ENCODE assay signal across 8 cellular contexts in the genomic region with DNA sequence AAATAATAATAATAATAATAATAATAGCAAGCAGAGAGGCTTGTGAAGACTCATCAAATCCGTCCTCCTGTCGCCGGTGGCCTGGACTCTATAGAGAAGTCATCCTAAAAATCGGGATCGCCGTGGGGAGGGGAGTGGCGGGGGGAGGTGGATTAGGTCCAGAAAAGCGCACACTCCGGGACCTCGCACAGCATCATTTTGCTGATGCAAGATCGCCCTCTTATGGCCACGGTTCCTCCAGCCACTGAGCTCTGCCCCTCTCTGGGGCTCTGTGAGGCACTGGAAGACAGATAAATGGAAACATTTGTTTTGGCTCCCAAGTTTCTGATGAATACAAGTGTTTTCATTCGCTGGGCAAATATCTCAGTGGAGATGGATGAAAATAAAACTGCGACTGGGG.
A peak's percentile ranks its signal among the peaks of the same experiment; 100 is the strongest.
DNase-seq lines count a peak whose midpoint lies in the region; ATAC-seq, FAIRE-seq and TF ChIP-seq lines count a peak whose summit lies in the region.

No MANE protein-coding gene starts in this region.

- intact Hi-C loops in pancreas (cut with DNase I): no loop called here

- no peak overlapping the region for H3K9ac ChIP-seq in Karpas-422 (ENCODE audit: low read length)
- no peak overlapping the region for H3K9ac ChIP-seq in SU-DHL-6 (ENCODE audit: low read length)

- H3K9me2 ChIP-seq in Karpas-422 (replicated peaks; ENCODE audit: insufficient read depth, low read length) (no peaks in the 10 kb centered on the region), SU-DHL-6 (replicated peaks; ENCODE audit: insufficient read depth, low read length) (no peaks in the 10 kb centered on the region)

- no peak overlapping the region for H3K27ac ChIP-seq in Karpas-422 (ENCODE audit: low read length)
- no peak overlapping the region for H3K27ac ChIP-seq in SU-DHL-6 (ENCODE audit: low read depth, low read length)
- no peak overlapping the region for H3K27ac ChIP-seq in pancreas

- H3K4me3 ChIP-seq in Karpas-422 (ENCODE audit: low read length) (no peak overlapping the region), SU-DHL-6 (ENCODE audit: insufficient read depth, low read length, poor library complexity, severe bottlenecking) (no peak overlapping the region), fibroblast of the aortic adventitia (ENCODE audit: low read depth, low read length) (no peak overlapping the region), pancreas (no peak overlapping the region)

- H3K4me1 ChIP-seq in Karpas-422 (ENCODE audit: low read length) (0 out of 2 replicates have a peak, but pooled peaks cover 4% of the 10 kb centered on the region), pancreas (no peaks in the 10 kb centered on the region)

- H3F3A ChIP-seq in SU-DHL-6 (ENCODE audit: insufficient read depth): no peaks in the 10 kb centered on the region

- H4K20me1 ChIP-seq in Karpas-422 (ENCODE audit: insufficient read depth, low read depth, low read length): no peaks in the 10 kb centered on the region
- H4K20me1 ChIP-seq in SU-DHL-6 (ENCODE audit: low read depth, low read length): no peaks in the 10 kb centered on the region

- H2AFZ ChIP-seq in Karpas-422 (ENCODE audit: low read length) (no peak overlapping the region), SU-DHL-6 (ENCODE audit: low read depth, low read length, severe bottlenecking) (no peak overlapping the region)

- H3K27me3 ChIP-seq in Karpas-422 (ENCODE audit: low read length) (no peaks in the 10 kb centered on the region), SU-DHL-6 (ENCODE audit: low read length) (no peaks in the 10 kb centered on the region), pancreas (no peaks in the 10 kb centered on the region)

- H3K4me2 ChIP-seq in Karpas-422 (ENCODE audit: low read depth, low read length, poor library complexity, severe bottlenecking): no peak overlapping the region
- no peak overlapping the region for H3K4me2 ChIP-seq in SU-DHL-6 (ENCODE audit: low read depth, low read length, poor library complexity, severe bottlenecking)

- no peak for FAIRE-seq in pancreas (lab: Jason Lieb, UNC)

- H3K79me2 ChIP-seq in Karpas-422 (ENCODE audit: low read length) (no peaks in the 10 kb centered on the region), SU-DHL-6 (ENCODE audit: insufficient read depth, low read length) (no peaks in the 10 kb centered on the region)

- no peaks in the 10 kb centered on the region for H3K9me3 ChIP-seq in Karpas-422 (ENCODE audit: low read length)
- no peaks in the 10 kb centered on the region for H3K9me3 ChIP-seq in SU-DHL-6 (ENCODE audit: insufficient read depth, low read length)
- no peaks in the 10 kb centered on the region for H3K9me3 ChIP-seq in pancreas

- ATAC-seq in pancreas: peak in 3 of 4 donors; percentile 70 to 83 (median 81)
- no peak for ATAC-seq in GM21737 (IDR thresholded peaks at IDR 0.05; ENCODE audit: unreplicated experiment)
- ATAC-seq in GM21447 (IDR thresholded peaks at IDR 0.05; ENCODE audit: unreplicated experiment): no peak

- TF ChIP-seq CTCF in SU-DHL-6 (IDR thresholded peaks at IDR 0.05; ENCODE audit: insufficient read depth, low read length, poor library complexity, severe bottlenecking): peak; percentile 54
- peak; percentile 67 for TF ChIP-seq CTCF in fibroblast of the aortic adventitia (IDR thresholded peaks at IDR 0.05; ENCODE audit: insufficient read depth, low read length)
- TF ChIP-seq CTCF in pancreas (IDR thresholded peaks at IDR 0.05): peak in 3 of 4 donors; percentile 14 to 30 (median 21)

- peak; percentile 40 to 79 (median 72) for DNase-seq in NCI-H1417 (lab: John Stamatoyannopoulos, UW)
- DNase-seq in NCI-H1417 treated with DMSO at 0.1 percent for 48 hours (lab: John Stamatoyannopoulos, UW): no peak
- peak; percentile 81 for DNase-seq in Karpas-422
- DNase-seq in fibroblast of the aortic adventitia (ENCODE audit: low read depth): peak; percentile 49
- DNase-seq in pancreas: peak in 2 of 6 donors; percentile 10 to 25

- 2% methylated on average over 14 of the region's 14 CpGs for WGBS in pancreas, 2 donors

- H3K36me3 ChIP-seq in Karpas-422 (ENCODE audit: insufficient read depth, low read length) (no peaks in the 10 kb centered on the region), SU-DHL-6 (ENCODE audit: low read length) (no peaks in the 10 kb centered on the region), pancreas (no peaks in the 10 kb centered on the region)

Comparison
In these comparisons a context has a peak if more than half of its experiments do, and no peak if none do; other contexts are left out.
1. ATAC-seq: peak in pancreas (3 of 4); none in GM21737 (single experiment) and GM21447 (single experiment).
2. Peak in every context shown above with its lines, with median percentiles within 50 percentile points of each other: CTCF ChIP-seq.